In the genomic region with DNA sequence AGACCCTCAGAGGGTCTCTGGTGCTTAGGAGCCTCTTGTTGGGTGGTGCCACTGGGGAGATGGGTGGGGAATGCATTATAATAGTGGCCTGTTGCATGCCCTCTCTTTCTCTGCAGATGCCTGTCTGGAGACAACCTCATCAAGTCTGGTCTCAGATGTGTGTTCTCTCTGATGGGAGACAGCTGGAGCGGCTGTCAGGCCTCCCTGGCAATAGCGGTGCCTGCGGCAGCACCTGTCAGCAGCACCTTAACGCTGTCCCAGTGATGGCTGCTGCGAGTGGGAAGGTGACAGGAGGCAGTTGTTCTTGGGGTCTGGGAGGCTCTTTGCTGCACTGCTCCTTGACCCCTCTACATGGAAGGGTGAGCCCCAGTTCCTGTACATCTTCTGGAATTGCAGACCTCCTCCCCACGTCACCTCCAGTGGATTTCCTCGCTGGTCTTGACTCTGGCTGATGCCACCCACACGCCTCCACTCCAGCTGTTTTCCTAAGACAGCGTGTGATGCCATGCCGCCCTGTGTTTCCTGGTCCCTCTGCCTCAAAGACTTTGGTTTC, we compare ENCODE assay signal across 1 cellular context.
TF ChIP-seq lines count a peak whose summit lies in the region.

No MANE protein-coding gene starts in this region.

TF ChIP-seq in HepG2, 621 proteins besides CTCF, POLR2A, EP300 and RAD21:
- TF ChIP-seq ADNP (CRISPR knock-in tag; IDR thresholded peaks at IDR 0.05): no peak
- no peak for TF ChIP-seq ETV5 (CRISPR knock-in tag; IDR thresholded peaks at IDR 0.05; ENCODE audit: borderline replicate concordance)
- TF ChIP-seq, protein P1, sequence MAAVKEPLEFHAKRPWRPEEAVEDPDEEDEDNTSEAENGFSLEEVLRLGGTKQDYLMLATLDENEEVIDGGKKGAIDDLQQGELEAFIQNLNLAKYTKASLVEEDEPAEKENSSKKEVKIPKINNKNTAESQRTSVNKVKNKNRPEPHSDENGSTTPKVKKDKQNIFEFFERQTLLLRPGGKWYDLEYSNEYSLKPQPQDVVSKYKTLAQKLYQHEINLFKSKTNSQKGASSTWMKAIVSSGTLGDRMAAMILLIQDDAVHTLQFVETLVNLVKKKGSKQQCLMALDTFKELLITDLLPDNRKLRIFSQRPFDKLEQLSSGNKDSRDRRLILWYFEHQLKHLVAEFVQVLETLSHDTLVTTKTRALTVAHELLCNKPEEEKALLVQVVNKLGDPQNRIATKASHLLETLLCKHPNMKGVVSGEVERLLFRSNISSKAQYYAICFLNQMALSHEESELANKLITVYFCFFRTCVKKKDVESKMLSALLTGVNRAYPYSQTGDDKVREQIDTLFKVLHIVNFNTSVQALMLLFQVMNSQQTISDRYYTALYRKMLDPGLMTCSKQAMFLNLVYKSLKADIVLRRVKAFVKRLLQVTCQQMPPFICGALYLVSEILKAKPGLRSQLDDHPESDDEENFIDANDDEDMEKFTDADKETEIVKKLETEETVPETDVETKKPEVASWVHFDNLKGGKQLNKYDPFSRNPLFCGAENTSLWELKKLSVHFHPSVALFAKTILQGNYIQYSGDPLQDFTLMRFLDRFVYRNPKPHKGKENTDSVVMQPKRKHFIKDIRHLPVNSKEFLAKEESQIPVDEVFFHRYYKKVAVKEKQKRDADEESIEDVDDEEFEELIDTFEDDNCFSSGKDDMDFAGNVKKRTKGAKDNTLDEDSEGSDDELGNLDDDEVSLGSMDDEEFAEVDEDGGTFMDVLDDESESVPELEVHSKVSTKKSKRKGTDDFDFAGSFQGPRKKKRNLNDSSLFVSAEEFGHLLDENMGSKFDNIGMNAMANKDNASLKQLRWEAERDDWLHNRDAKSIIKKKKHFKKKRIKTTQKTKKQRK (IDR thresholded peaks at IDR 0.05; ENCODE audit: low read length): no peak
- TF ChIP-seq, protein P2, sequence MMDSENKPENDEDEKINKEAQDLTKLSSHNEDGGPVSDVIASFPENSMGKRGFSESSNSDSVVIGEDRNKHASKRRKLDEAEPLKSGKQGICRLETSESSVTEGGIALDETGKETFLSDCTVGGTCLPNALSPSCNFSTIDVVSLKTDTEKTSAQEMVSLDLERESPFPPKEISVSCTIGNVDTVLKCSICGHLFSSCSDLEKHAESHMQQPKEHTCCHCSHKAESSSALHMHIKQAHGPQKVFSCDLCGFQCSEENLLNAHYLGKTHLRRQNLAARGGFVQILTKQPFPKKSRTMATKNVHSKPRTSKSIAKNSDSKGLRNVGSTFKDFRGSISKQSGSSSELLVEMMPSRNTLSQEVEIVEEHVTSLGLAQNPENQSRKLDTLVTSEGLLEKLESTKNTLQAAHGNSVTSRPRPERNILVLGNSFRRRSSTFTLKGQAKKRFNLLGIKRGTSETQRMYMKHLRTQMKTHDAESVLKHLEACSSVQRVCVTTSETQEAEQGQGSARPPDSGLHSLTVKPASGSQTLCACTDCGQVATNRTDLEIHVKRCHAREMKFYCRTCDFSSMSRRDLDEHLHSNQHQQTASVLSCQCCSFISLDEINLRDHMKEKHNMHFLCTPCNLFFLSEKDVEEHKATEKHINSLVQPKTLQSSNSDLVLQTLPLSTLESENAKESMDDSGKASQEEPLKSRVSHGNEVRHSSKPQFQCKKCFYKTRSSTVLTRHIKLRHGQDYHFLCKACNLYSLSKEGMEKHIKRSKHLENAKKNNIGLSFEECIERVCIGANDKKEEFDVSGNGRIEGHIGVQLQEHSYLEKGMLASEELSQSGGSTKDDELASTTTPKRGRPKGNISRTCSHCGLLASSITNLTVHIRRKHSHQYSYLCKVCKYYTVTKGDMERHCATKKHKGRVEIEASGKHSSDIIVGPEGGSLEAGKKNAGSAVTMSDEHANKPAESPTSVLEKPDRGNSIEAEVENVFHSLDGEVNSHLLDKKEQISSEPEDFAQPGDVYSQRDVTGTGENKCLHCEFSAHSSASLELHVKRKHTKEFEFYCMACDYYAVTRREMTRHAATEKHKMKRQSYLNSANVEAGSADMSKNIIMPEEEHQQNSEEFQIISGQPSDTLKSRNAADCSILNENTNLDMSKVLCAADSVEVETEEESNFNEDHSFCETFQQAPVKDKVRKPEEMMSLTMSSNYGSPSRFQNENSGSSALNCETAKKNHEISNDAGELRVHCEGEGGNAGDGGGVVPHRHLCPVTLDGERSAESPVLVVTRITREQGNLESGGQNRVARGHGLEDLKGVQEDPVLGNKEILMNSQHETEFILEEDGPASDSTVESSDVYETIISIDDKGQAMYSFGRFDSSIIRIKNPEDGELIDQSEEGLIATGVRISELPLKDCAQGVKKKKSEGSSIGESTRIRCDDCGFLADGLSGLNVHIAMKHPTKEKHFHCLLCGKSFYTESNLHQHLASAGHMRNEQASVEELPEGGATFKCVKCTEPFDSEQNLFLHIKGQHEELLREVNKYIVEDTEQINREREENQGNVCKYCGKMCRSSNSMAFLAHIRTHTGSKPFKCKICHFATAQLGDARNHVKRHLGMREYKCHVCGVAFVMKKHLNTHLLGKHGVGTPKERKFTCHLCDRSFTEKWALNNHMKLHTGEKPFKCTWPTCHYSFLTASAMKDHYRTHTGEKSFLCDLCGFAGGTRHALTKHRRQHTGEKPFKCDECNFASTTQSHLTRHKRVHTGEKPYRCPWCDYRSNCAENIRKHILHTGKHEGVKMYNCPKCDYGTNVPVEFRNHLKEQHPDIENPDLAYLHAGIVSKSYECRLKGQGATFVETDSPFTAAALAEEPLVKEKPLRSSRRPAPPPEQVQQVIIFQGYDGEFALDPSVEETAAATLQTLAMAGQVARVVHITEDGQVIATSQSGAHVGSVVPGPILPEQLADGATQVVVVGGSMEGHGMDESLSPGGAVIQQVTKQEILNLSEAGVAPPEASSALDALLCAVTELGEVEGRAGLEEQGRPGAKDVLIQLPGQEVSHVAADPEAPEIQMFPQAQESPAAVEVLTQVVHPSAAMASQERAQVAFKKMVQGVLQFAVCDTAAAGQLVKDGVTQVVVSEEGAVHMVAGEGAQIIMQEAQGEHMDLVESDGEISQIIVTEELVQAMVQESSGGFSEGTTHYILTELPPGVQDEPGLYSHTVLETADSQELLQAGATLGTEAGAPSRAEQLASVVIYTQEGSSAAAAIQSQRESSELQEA (CRISPR knock-in tag; IDR thresholded peaks at IDR 0.05; ENCODE audit: not compliant biosample characterization): no peak
- no peak for TF ChIP-seq ZBTB38 (CRISPR knock-in tag; IDR thresholded peaks at IDR 0.05)
- TF ChIP-seq ARID2 (CRISPR knock-in tag; IDR thresholded peaks at IDR 0.05; ENCODE audit: borderline replicate concordance): no peak
- TF ChIP-seq, protein P3, sequence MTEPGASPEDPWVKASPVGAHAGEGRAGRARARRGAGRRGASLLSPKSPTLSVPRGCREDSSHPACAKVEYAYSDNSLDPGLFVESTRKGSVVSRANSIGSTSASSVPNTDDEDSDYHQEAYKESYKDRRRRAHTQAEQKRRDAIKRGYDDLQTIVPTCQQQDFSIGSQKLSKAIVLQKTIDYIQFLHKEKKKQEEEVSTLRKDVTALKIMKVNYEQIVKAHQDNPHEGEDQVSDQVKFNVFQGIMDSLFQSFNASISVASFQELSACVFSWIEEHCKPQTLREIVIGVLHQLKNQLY (CRISPR knock-in tag; IDR thresholded peaks at IDR 0.05): no peak
- TF ChIP-seq ZNF557 (CRISPR knock-in tag; IDR thresholded peaks at IDR 0.05): no peak
- TF ChIP-seq, protein P4, sequence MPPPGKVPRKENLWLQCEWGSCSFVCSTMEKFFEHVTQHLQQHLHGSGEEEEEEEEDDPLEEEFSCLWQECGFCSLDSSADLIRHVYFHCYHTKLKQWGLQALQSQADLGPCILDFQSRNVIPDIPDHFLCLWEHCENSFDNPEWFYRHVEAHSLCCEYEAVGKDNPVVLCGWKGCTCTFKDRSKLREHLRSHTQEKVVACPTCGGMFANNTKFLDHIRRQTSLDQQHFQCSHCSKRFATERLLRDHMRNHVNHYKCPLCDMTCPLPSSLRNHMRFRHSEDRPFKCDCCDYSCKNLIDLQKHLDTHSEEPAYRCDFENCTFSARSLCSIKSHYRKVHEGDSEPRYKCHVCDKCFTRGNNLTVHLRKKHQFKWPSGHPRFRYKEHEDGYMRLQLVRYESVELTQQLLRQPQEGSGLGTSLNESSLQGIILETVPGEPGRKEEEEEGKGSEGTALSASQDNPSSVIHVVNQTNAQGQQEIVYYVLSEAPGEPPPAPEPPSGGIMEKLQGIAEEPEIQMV (CRISPR knock-in tag; IDR thresholded peaks at IDR 0.05; ENCODE audit: low read depth): no peak
- no peak for TF ChIP-seq ZNF674 (CRISPR knock-in tag; IDR thresholded peaks at IDR 0.05; ENCODE audit: low read depth)
- TF ChIP-seq, protein P5, sequence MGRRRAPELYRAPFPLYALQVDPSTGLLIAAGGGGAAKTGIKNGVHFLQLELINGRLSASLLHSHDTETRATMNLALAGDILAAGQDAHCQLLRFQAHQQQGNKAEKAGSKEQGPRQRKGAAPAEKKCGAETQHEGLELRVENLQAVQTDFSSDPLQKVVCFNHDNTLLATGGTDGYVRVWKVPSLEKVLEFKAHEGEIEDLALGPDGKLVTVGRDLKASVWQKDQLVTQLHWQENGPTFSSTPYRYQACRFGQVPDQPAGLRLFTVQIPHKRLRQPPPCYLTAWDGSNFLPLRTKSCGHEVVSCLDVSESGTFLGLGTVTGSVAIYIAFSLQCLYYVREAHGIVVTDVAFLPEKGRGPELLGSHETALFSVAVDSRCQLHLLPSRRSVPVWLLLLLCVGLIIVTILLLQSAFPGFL (CRISPR knock-in tag; IDR thresholded peaks at IDR 0.05): no peak
- TF ChIP-seq ZNF292 (CRISPR knock-in tag; IDR thresholded peaks at IDR 0.05; ENCODE audit: borderline replicate concordance, low read depth): no peak
- no peak for TF ChIP-seq BRD4 (CRISPR knock-in tag; IDR thresholded peaks at IDR 0.05)
- TF ChIP-seq TEAD2 (CRISPR knock-in tag; IDR thresholded peaks at IDR 0.05): no peak
- no peak for TF ChIP-seq SETDB1 (CRISPR knock-in tag; IDR thresholded peaks at IDR 0.05; ENCODE audit: borderline replicate concordance)
- TF ChIP-seq, protein P6, sequence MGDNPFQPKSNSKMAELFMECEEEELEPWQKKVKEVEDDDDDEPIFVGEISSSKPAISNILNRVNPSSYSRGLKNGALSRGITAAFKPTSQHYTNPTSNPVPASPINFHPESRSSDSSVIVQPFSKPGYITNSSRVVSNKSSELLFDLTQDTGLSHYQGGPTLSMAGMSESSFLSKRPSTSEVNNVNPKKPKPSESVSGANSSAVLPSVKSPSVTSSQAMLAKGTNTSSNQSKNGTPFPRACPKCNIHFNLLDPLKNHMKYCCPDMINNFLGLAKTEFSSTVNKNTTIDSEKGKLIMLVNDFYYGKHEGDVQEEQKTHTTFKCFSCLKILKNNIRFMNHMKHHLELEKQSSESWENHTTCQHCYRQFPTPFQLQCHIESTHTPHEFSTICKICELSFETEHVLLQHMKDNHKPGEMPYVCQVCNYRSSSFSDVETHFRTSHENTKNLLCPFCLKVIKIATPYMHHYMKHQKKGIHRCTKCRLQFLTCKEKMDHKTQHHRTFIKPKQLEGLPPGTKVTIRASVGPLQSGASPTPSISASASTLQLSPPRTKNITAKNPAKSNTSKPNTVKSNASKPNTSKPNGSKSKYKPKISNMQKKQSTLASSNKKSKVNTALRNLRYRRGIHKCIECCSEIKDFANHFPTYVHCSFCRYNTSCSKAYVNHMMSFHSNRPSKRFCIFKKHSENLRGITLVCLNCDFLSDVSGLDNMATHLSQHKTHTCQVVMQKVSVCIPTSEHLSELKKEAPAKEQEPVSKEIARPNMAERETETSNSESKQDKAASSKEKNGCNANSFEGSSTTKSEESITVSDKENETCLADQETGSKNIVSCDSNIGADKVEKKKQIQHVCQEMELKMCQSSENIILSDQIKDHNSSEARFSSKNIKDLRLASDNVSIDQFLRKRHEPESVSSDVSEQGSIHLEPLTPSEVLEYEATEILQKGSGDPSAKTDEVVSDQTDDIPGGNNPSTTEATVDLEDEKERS (CRISPR knock-in tag; IDR thresholded peaks at IDR 0.05): no peak
- no peak for TF ChIP-seq MLLT10 (CRISPR knock-in tag; IDR thresholded peaks at IDR 0.05)
- TF ChIP-seq NFE2L1 (CRISPR knock-in tag; IDR thresholded peaks at IDR 0.05; ENCODE audit: borderline replicate concordance): no peak
- TF ChIP-seq, protein P7, sequence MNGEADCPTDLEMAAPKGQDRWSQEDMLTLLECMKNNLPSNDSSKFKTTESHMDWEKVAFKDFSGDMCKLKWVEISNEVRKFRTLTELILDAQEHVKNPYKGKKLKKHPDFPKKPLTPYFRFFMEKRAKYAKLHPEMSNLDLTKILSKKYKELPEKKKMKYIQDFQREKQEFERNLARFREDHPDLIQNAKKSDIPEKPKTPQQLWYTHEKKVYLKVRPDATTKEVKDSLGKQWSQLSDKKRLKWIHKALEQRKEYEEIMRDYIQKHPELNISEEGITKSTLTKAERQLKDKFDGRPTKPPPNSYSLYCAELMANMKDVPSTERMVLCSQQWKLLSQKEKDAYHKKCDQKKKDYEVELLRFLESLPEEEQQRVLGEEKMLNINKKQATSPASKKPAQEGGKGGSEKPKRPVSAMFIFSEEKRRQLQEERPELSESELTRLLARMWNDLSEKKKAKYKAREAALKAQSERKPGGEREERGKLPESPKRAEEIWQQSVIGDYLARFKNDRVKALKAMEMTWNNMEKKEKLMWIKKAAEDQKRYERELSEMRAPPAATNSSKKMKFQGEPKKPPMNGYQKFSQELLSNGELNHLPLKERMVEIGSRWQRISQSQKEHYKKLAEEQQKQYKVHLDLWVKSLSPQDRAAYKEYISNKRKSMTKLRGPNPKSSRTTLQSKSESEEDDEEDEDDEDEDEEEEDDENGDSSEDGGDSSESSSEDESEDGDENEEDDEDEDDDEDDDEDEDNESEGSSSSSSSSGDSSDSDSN (CRISPR knock-in tag; IDR thresholded peaks at IDR 0.05): no peak
